In the genomic region with DNA sequence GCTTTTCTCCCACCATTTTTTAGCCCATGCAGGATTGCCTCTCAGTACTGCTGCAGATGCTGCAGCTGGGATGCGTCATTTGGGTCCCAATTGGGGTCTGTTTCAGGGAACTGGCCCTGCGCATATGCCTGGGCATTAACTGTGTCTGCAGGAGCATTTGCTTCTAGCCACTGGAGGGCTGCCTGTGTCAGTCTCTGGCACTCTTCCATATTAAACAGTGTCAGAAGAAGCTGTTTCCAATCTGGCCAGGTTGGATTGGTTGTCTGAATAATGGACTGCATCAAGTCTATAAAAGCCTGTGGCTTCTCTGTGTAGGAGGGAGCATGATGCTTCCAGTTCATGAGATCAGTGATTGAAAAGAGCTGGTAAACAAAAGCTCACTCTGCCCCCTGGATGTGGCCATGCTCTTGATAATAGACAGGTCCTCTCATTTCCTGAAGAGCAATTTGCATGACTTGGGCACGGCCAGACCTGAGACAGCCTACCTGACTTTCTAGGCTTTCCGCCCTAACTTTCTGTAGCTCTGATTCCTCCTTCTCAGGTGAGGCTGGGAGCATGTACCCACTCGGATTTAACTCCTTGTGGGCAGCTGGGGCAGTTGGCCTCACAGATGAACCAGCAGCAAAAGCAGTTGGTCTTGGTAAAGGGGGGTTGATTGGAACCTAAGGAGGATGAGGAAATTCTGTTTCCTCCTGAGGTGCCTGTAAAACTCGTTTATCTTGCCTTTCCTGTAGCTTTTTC, we compare ENCODE assay signal across 8 cellular contexts. TPM values are rescaled to one million over a fixed set of nuclear protein-coding genes. Genes with fewer than 3 reads are reported as not detected.
DNase-seq lines count a peak whose midpoint lies in the region; FAIRE-seq and TF ChIP-seq lines count a peak whose summit lies in the region.
"Had no signal": no experiment of that assay in that cellular context is flagged by ENCODE, and none has a peak within 500 bp of the region (broad histone marks: within the 10 kb centered on the region; RNA-seq: fewer than 3 reads in every experiment).

No MANE protein-coding gene starts in this region.

- no peaks in the 10 kb centered on the region for H3K4me1 ChIP-seq in neural progenitor cell

- H3K4me3 Mint-ChIP-seq in neural progenitor cell: no peak overlapping the region

- H3K9ac ChIP-seq in neural progenitor cell: no peak overlapping the region

- H3K79me2 ChIP-seq in neural progenitor cell (ENCODE audit: low read depth): no peaks in the 10 kb centered on the region

- no peaks in the 10 kb centered on the region for H3K4me1 Mint-ChIP-seq in neural progenitor cell

- no peaks in the 10 kb centered on the region for H3K27me3 ChIP-seq in neural progenitor cell

- no peak for DNase-seq in GM19239 (ENCODE audit: insufficient read length, low spot score)
- peak; percentile 8 for DNase-seq in LHCN-M2 (ENCODE audit: low read depth)
- peak; percentile 46 for DNase-seq in brain pericyte (ENCODE audit: low read depth, low spot score)
- no peak for DNase-seq in neural progenitor cell (ENCODE audit: low spot score)
- DNase-seq in GM13976 (ENCODE audit: low spot score): no peak
- DNase-seq in activated gamma-delta T cell (lab: John Stamatoyannopoulos, UW): no peak
- no peak for DNase-seq in middle frontal gyrus (ENCODE audit: extremely low spot score, low spot score)

- no peaks in the 10 kb centered on the region for H3K36me3 ChIP-seq in neural progenitor cell

- H3K4me3 ChIP-seq in neural progenitor cell: no peak overlapping the region
- H3K4me3 ChIP-seq: K562 had no signal

- H3K9me3 ChIP-seq in neural progenitor cell (ENCODE audit: low read depth): no peaks in the 10 kb centered on the region

- H3K27ac ChIP-seq in neural progenitor cell: no peak overlapping the region

- H3K9me3 Mint-ChIP-seq in neural progenitor cell: no peaks in the 10 kb centered on the region

- H3F3A ChIP-seq in neural progenitor cell (ENCODE audit: low read depth): no peaks in the 10 kb centered on the region

- no peak for TF ChIP-seq CTCF in neural progenitor cell (IDR thresholded peaks at IDR 0.05)
- TF ChIP-seq CTCF in GM13976 (IDR thresholded peaks at IDR 0.05; ENCODE audit: borderline replicate concordance, control extremely low read depth, extremely low read depth, insufficient read depth, missing control alignments): no peak

- no peaks in the 10 kb centered on the region for H3K27me3 Mint-ChIP-seq in neural progenitor cell (ENCODE audit: insufficient read depth, low read depth)

- no peaks in the 10 kb centered on the region for H4K20me1 ChIP-seq in neural progenitor cell (ENCODE audit: low read depth)

- no peak overlapping the region for H3K4me2 ChIP-seq in neural progenitor cell

- H3K27ac Mint-ChIP-seq in neural progenitor cell: no peak overlapping the region

- H3K36me3 Mint-ChIP-seq in neural progenitor cell: no peaks in the 10 kb centered on the region

- H2AFZ ChIP-seq in neural progenitor cell (replicated peaks): peak overlapping the region; percentile 12

- in situ Hi-C loops in GM13976 (cut with MboI; ENCODE audit: low sequenced_read_pairs, unreplicated experiment): no loop called here

- FAIRE-seq in GM19239 (lab: Jason Lieb, UNC): peak; percentile 55
- FAIRE-seq: K562 had no signal

RNA-seq across cellular contexts. Expression of gene SULT1E1, which starts 29.2 kb away (rescaled TPM):
- total RNA-seq in LHCN-M2 (2014; rRNA removed): not detected in 2 replicates
- polyA plus RNA-seq in LHCN-M2 (2012): not detected
- not detected in 2 replicates for total RNA-seq in neural progenitor cell (ENCODE audit: low replicate concordance)
- total RNA-seq: K562 had no signal
- polyA plus RNA-seq: K562 had no signal

Comparison
In these comparisons a context has a peak if more than half of its experiments do, and no peak if none do; other contexts are left out.
1. DNase-seq: peak in LHCN-M2 (single experiment) and brain pericyte (single experiment); none in GM19239 (single experiment), neural progenitor cell (single experiment), GM13976 (single experiment), activated gamma-delta T cell (single experiment) and middle frontal gyrus (single experiment).